ENCODE assay signal across 20 cellular contexts in the genomic region with DNA sequence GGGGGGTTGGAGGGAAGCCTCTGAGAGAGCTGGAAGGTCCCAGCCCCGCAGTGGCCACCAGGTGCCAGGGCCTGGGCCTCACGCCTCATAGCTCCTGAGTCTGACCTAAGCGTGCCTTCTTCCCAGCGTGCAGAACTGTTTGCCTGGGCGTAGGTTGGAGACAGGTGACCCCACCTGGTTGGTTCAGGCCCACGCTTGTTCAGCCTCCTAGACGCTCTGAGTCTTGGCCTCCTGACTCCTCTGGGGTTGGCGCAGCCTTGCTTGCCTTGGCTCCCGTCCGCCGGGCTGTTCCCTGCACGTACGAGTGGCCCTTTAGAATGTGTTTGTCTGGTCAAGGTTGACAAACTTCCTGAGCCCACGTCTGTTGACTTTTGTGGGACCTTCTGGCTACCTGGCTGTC.
DNase-seq lines count a peak whose midpoint lies in the region; ATAC-seq and TF ChIP-seq lines count a peak whose summit lies in the region.
"Had no signal": no experiment of that assay in that cellular context is flagged by ENCODE, and none has a peak within 500 bp of the region (broad histone marks: within the 10 kb centered on the region; RNA-seq: fewer than 3 reads in every experiment).

No MANE protein-coding gene starts in this region.

- no peaks in the 10 kb centered on the region for H3K79me2 ChIP-seq in mammary epithelial cell (ENCODE audit: insufficient read depth, low read length)

- H2AFZ ChIP-seq in mammary epithelial cell (ENCODE audit: low read depth, low read length) = peak overlapping the region; percentile 4

- H3K4me2 ChIP-seq in mammary epithelial cell (ENCODE audit: insufficient read depth, low read depth, low read length) = no peak overlapping the region

- H3K4me1 ChIP-seq in mammary epithelial cell (ENCODE audit: insufficient read depth, low read length) = peaks cover 23% of the 10 kb centered on the region

- CTCF ChIA-PET in mammary epithelial cell (lab: Charles Lee; ENCODE audit: low non-redundant PET) = no interaction called here

- H3K27ac ChIP-seq in mammary epithelial cell (ENCODE audit: insufficient read depth, low read depth, low read length) = no peak overlapping the region
- H3K27ac ChIP-seq: dorsolateral prefrontal cortex, RWPE1 had no signal

- dilution Hi-C loops in mammary epithelial cell (cut with HindIII; ENCODE audit: low sequenced_read_pairs) = no loop called here

- 19% methylated on average over 13 of the region's 14 CpGs for WGBS in mammary epithelial cell (ENCODE audit: low coverage, missing lambda C conversion rate)
- WGBS in lower leg skin, 2 donors = 63 to 68% methylated on average over 14 of the region's 14 CpGs

- DNase-seq in DMS153 treated with DMSO at 0.1 percent for 48 hours (lab: John Stamatoyannopoulos, UW; ENCODE audit: unreplicated experiment) (peak; percentile 4), NCI-H2029 treated with DMSO at 0.1 percent for 48 hours (lab: John Stamatoyannopoulos, UW) (peak; percentile 95), mammary epithelial cell (peak; percentile 39), lower leg skin (ENCODE audit: low spot score in 2 of 2) (peak; percentile 35 to 85), sciatic nerve (ENCODE audit: low spot score) (no peak)
- DNase-seq: ACHN; activated B cell treated with CpG ODN at 0.5 μM for 24 hours; activated CD8-positive, alpha-beta memory T cell treated with anti-CD3 and anti-CD28 coated beads for 24 hours; CD4-positive, CD25-positive, alpha-beta regulatory T cell; dorsolateral prefrontal cortex; head of caudate nucleus; immature natural killer cell; MM.1S; NCI-H2107; stimulated activated CD4-positive, alpha-beta T cell treated with anti-CD3 and anti-CD28 coated beads, Interleukin-15, amount 100 ng/mL, for 24 hours; stimulated activated naive CD8-positive, alpha-beta T cell treated with anti-CD3 and anti-CD28 coated beads, Interleukin-15, Interleukin-2, amounts not matched to agents 100 U/mL and 50 U/mL, for 24 hours had no signal

- no peak for TF ChIP-seq CTCF in mammary epithelial cell (conservative IDR thresholded peaks at IDR 0.05 in 1 of 2, IDR thresholded peaks at IDR 0.05 in 1 of 2; ENCODE audit: extremely low read depth in 1 of 2, insufficient read depth in 1 of 2, low read depth in 1 of 2, low read length in 2 of 2)
- no peak for TF ChIP-seq CTCF in lower leg skin (IDR thresholded peaks at IDR 0.05)

- no peaks in the 10 kb centered on the region for H3K27me3 ChIP-seq in mammary epithelial cell (ENCODE audit: insufficient read depth, low read length)

- intact Hi-C loops in mammary epithelial cell (cut with micrococcal nuclease) (loop anchor here (10.0 kb wide), 1 partner anchor 159 kb away; no protein-coding TSS in a partner anchor), lower leg skin (cut with DNase I; ENCODE audit: low total_unique reads) (no loop called here), sciatic nerve (cut with DNase I) (no loop called here)

- H3K9me3 ChIP-seq in mammary epithelial cell (replicated peaks; ENCODE audit: insufficient read depth, low read length) = no peaks in the 10 kb centered on the region

- H4K20me1 ChIP-seq in mammary epithelial cell (ENCODE audit: insufficient read depth, low read length) = no peaks in the 10 kb centered on the region

- no peak overlapping the region for H3K9ac ChIP-seq in mammary epithelial cell (ENCODE audit: insufficient read depth, low read length)

- no peak for ATAC-seq in sciatic nerve
- ATAC-seq in HG02759 (IDR thresholded peaks at IDR 0.05; ENCODE audit: unreplicated experiment) = no peak
- ATAC-seq in GM19455 (IDR thresholded peaks at IDR 0.05; ENCODE audit: unreplicated experiment) = no peak
- ATAC-seq in GM18858 (IDR thresholded peaks at IDR 0.05; ENCODE audit: unreplicated experiment) = no peak
- ATAC-seq: stimulated activated naive CD8-positive, alpha-beta T cell treated with anti-CD3 and anti-CD28 coated beads, Interleukin-15, Interleukin-2, amounts not matched to agents 100 U/mL and 50 U/mL, for 24 hours had no signal

- H3K36me3 ChIP-seq in mammary epithelial cell (ENCODE audit: insufficient read depth, low read length) = no peaks in the 10 kb centered on the region

- in situ Hi-C loops in mammary epithelial cell (cut with MboI; ENCODE audit: low sequenced_read_pairs in 2 of 2) = no loop called here

- H3K4me3 ChIP-seq in mammary epithelial cell (replicated peaks in 1 of 3; ENCODE audit: insufficient read depth in 1 of 3, low read depth in 2 of 3, low read length in 3 of 3) (no peak overlapping the region), lower leg skin (ENCODE audit: low read depth, poor library complexity, severe bottlenecking) (no peak overlapping the region)
- H3K4me3 ChIP-seq: dorsolateral prefrontal cortex had no signal

- no TSS peak for BruUV-seq in mammary epithelial cell (replicated peaks; lab: Mats Ljungman, UMichigan)

- no peak for TF ChIP-seq POLR2A in lower leg skin (IDR thresholded peaks at IDR 0.05)
